1 cellular context compared by ENCODE assay signal in the genomic region with DNA sequence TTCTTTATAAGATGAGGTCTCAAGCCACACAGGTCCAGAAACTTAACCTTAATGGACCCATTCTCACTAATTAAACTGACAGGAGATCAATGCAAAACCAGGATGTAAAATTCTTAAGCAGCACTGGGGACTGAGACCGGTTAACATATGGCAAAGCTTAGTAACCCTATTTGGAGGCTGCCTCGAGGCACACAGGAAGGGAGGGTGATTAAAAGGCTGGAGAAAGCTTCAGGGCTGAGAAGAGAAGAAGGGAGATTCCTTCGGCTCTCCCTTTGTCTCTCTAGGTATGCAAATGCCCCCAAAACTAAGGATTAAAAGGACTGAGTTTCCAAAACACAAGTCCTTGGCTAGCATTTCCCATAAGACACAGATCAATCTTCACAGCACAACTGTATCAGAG.
TF ChIP-seq lines count a peak whose summit lies in the region.

No MANE protein-coding gene starts in this region.

TF ChIP-seq in GM23338, 12 proteins besides CTCF, POLR2A, EP300 and RAD21 (continued from another document):
- TF ChIP-seq, protein P1, sequence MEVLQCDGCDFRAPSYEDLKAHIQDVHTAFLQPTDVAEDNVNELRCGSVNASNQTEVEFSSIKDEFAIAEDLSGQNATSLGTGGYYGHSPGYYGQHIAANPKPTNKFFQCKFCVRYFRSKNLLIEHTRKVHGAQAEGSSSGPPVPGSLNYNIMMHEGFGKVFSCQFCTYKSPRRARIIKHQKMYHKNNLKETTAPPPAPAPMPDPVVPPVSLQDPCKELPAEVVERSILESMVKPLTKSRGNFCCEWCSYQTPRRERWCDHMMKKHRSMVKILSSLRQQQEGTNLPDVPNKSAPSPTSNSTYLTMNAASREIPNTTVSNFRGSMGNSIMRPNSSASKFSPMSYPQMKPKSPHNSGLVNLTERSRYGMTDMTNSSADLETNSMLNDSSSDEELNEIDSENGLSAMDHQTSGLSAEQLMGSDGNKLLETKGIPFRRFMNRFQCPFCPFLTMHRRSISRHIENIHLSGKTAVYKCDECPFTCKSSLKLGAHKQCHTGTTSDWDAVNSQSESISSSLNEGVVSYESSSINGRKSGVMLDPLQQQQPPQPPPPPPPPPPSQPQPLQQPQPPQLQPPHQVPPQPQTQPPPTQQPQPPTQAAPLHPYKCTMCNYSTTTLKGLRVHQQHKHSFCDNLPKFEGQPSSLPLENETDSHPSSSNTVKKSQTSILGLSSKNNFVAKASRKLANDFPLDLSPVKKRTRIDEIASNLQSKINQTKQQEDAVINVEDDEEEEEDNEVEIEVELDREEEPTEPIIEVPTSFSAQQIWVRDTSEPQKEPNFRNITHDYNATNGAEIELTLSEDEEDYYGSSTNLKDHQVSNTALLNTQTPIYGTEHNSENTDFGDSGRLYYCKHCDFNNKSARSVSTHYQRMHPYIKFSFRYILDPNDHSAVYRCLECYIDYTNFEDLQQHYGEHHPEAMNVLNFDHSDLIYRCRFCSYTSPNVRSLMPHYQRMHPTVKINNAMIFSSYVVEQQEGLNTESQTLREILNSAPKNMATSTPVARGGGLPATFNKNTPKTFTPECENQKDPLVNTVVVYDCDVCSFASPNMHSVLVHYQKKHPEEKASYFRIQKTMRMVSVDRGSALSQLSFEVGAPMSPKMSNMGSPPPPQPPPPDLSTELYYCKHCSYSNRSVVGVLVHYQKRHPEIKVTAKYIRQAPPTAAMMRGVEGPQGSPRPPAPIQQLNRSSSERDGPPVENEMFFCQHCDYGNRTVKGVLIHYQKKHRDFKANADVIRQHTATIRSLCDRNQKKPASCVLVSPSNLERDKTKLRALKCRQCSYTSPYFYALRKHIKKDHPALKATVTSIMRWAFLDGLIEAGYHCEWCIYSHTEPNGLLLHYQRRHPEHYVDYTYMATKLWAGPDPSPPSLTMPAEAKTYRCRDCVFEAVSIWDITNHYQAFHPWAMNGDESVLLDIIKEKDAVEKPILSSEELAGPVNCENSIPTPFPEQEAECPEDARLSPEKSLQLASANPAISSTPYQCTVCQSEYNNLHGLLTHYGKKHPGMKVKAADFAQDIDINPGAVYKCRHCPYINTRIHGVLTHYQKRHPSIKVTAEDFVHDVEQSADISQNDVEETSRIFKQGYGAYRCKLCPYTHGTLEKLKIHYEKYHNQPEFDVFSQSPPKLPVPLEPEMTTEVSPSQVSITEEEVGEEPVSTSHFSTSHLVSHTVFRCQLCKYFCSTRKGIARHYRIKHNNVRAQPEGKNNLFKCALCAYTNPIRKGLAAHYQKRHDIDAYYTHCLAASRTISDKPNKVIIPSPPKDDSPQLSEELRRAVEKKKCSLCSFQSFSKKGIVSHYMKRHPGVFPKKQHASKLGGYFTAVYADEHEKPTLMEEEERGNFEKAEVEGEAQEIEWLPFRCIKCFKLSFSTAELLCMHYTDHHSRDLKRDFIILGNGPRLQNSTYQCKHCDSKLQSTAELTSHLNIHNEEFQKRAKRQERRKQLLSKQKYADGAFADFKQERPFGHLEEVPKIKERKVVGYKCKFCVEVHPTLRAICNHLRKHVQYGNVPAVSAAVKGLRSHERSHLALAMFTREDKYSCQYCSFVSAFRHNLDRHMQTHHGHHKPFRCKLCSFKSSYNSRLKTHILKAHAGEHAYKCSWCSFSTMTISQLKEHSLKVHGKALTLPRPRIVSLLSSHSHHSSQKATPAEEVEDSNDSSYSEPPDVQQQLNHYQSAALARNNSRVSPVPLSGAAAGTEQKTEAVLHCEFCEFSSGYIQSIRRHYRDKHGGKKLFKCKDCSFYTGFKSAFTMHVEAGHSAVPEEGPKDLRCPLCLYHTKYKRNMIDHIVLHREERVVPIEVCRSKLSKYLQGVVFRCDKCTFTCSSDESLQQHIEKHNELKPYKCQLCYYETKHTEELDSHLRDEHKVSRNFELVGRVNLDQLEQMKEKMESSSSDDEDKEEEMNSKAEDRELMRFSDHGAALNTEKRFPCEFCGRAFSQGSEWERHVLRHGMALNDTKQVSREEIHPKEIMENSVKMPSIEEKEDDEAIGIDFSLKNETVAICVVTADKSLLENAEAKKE (CRISPR knock-in tag; IDR thresholded peaks at IDR 0.05) = no peak
- TF ChIP-seq JUNB (IDR thresholded peaks at IDR 0.05; ENCODE audit: unreplicated experiment) (no peak), NANOG (IDR thresholded peaks at IDR 0.05; ENCODE audit: borderline replicate concordance) (no peak), ZNF114 (CRISPR knock-in tag; IDR thresholded peaks at IDR 0.05) (no peak), ZNF331 (CRISPR knock-in tag; IDR thresholded peaks at IDR 0.05; ENCODE audit: low read depth) (no peak)
- TF ChIP-seq, protein P2, sequence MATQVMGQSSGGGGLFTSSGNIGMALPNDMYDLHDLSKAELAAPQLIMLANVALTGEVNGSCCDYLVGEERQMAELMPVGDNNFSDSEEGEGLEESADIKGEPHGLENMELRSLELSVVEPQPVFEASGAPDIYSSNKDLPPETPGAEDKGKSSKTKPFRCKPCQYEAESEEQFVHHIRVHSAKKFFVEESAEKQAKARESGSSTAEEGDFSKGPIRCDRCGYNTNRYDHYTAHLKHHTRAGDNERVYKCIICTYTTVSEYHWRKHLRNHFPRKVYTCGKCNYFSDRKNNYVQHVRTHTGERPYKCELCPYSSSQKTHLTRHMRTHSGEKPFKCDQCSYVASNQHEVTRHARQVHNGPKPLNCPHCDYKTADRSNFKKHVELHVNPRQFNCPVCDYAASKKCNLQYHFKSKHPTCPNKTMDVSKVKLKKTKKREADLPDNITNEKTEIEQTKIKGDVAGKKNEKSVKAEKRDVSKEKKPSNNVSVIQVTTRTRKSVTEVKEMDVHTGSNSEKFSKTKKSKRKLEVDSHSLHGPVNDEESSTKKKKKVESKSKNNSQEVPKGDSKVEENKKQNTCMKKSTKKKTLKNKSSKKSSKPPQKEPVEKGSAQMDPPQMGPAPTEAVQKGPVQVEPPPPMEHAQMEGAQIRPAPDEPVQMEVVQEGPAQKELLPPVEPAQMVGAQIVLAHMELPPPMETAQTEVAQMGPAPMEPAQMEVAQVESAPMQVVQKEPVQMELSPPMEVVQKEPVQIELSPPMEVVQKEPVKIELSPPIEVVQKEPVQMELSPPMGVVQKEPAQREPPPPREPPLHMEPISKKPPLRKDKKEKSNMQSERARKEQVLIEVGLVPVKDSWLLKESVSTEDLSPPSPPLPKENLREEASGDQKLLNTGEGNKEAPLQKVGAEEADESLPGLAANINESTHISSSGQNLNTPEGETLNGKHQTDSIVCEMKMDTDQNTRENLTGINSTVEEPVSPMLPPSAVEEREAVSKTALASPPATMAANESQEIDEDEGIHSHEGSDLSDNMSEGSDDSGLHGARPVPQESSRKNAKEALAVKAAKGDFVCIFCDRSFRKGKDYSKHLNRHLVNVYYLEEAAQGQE (IDR thresholded peaks at IDR 0.05; ENCODE audit: unreplicated experiment) = no peak
TF ChIP-seq in GM23338: peak in this region for 0.
